ENCODE assay signal across 8 cellular contexts in the genomic region with DNA sequence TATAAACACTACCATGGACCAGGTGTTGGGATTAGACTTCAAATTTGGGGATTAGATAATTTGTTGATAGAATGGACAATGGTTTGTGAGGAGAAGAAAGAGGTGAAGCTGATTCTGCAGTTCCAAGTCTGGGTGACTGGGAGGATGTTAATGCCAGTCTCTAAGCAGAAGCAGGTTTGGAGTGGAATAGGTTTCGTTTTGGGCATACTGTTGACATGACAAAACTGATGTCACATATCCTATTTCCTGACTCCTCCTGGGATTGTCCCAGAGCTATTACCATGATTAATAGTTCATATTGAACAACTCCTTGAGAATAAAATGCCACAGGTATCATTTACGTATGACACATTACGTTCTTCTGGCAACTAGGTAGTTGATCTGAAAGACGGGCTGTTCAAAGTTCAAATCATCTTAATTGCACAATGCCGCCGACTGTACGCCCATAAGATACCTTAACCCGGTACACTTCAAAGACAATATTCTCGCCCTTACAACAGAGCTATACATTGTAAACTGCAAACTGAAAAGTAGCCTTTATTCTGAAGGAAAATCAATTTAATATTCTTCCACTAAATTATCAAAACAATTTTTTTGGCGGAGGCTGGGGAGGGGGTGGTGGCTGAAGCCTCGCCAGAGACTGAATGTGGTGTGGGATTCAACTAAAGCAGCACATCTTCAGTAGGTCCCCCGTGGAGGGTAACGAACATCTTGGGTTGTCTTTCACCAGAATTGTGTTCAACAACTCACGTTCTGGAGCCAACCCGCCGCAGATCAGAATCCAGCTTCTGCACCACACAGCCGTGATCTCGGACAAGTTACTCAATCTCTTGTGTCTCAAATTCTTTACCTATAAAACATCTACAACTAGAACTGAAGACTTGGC. TPM values are rescaled to one million over a fixed set of nuclear protein-coding genes. Genes with fewer than 3 reads are reported as not detected.
DNase-seq lines count a peak whose midpoint lies in the region; ATAC-seq and TF ChIP-seq lines count a peak whose summit lies in the region.

No MANE protein-coding gene starts in this region.

- TF ChIP-seq CTCF in fibroblast of pulmonary artery (IDR thresholded peaks at IDR 0.05; ENCODE audit: low read length, missing control alignments), result no peak
- no peak for TF ChIP-seq CTCF in gastrocnemius medialis (IDR thresholded peaks at IDR 0.05 in 4 of 5, conservative IDR thresholded peaks at IDR 0.05 in 1 of 5)

- peaks cover 24 to 30% of the 10 kb centered on the region in 2 donors for H3K4me1 ChIP-seq in gastrocnemius medialis

- peaks cover 0 to under 1% of the 10 kb centered on the region in 2 donors for H3K36me3 ChIP-seq in gastrocnemius medialis

- intact Hi-C loops in gastrocnemius medialis (cut with DNase I; ENCODE audit: low total_unique reads), result loop anchor here (1.0 to 2.0 kb wide), 2 partner anchors 135 to 241 kb away; partner anchors contain the start of gene SGO1

- ATAC-seq in gastrocnemius medialis (no peak), HG02885 (IDR thresholded peaks at IDR 0.05; ENCODE audit: poor library complexity, unreplicated experiment) (no peak)

- peak; percentile 51 for DNase-seq in DMS53 (lab: John Stamatoyannopoulos, UW)
- DNase-seq in DMS53 treated with DMSO at 0.1 percent for 48 hours (lab: John Stamatoyannopoulos, UW; ENCODE audit: unreplicated experiment), result no peak
- DNase-seq in SW480 (ENCODE audit: low spot score), result peak; percentile 58
- no peak for DNase-seq in fibroblast of pulmonary artery (ENCODE audit: low read depth)
- DNase-seq in gastrocnemius medialis, result peak in 1 of 2 donors; percentile 15
- no peak for DNase-seq in NCI-H2107 treated with DMSO at 0.1 percent for 48 hours (lab: John Stamatoyannopoulos, UW; ENCODE audit: unreplicated experiment)
- no peak for DNase-seq in hippocampal formation (lab: John Stamatoyannopoulos, UW)

- in situ Hi-C loops in gastrocnemius medialis (cut with MboI; ENCODE audit: low sequenced_read_pairs in 4 of 4), result loop anchor here (5.0 to 25.0 kb wide), 5 partner anchors 89 to 242 kb away; partner anchors contain the start of genes SGO1 (in 3 of the 4) and KAT2B (in 1 of the 4)

- no peaks in the 10 kb centered on the region for H3K9me3 ChIP-seq in gastrocnemius medialis

- H3K27me3 ChIP-seq in gastrocnemius medialis, result no peaks in the 10 kb centered on the region

- peak overlapping the region; percentile 94 to 97 (median 96) for H3K27ac ChIP-seq in gastrocnemius medialis

- H3K4me3 ChIP-seq in fibroblast of pulmonary artery (replicated peaks; ENCODE audit: low read depth, low read length) (peak overlapping the region; percentile 96), gastrocnemius medialis (peak overlapping the region; percentile 74 to 95 (median 84))

- no peak for TF ChIP-seq POLR2A in gastrocnemius medialis (IDR thresholded peaks at IDR 0.05)

RNA-seq across cellular contexts. Expression of gene RAB5A, which starts 1.2 kb away (rescaled TPM):
- total RNA-seq in gastrocnemius medialis, result 10 to 100 TPM; 30.9 to 43.7 (median 35.5) TPM

RNA-seq across cellular contexts. Expression of gene EFHB, which starts 11.6 kb away (rescaled TPM):
- not detected for total RNA-seq in gastrocnemius medialis

Comparison
In these comparisons a context has a peak if more than half of its experiments do, and no peak if none do; other contexts are left out.
1. DNase-seq: peak in DMS53 (single experiment) and SW480 (single experiment); none in DMS53 treated with DMSO at 0.1 percent for 48 hours (single experiment), fibroblast of pulmonary artery (single experiment), NCI-H2107 treated with DMSO at 0.1 percent for 48 hours (single experiment) and hippocampal formation (0 of 2).